ENCODE assay signal across 10 cellular contexts in the genomic region with DNA sequence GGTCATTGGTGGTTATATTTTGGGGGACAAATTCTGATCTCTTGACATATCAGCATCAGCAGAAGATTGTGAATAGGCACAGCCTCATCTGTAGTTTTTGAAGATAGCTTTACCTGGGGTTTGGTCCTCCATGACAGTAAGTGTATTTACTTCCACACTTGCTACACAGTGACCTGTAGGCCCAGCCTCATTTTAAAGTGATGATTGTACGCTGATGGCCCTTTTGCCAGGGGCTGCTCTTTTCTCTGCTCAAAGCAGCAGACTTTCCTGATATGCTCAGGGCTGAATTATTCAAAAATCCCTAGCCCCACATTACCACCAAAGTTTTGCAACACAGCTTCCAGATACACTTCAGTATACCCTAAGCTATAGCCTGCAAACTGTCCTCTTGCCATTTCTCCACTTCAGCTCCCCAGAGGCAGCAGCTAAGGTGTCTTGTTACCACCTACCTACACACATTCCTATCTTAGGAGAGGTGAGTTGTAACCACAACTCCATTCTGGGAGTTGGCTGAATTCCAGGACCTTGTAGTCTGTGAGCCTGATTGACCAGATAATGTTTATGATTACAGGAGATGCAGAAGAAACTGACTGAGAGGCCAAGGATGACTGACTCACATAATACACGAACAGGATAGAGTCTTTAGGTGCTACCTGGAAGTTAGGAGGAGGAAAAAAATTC. TPM values are rescaled to one million over a fixed set of nuclear protein-coding genes. Genes with fewer than 3 reads are reported as not detected.
DNase-seq lines count a peak whose midpoint lies in the region; ATAC-seq and TF ChIP-seq lines count a peak whose summit lies in the region.
"Had no signal": no experiment of that assay in that cellular context is flagged by ENCODE, and none has a peak within 500 bp of the region (broad histone marks: within the 10 kb centered on the region; RNA-seq: fewer than 3 reads in every experiment).

No MANE protein-coding gene starts in this region.

- TF ChIP-seq CTCF in MCF 10A (IDR thresholded peaks at IDR 0.05; ENCODE audit: unreplicated experiment) = no peak
- no peak for TF ChIP-seq CTCF in breast epithelium (IDR thresholded peaks at IDR 0.05)
- no peak for TF ChIP-seq CTCF in foreskin keratinocyte (conservative IDR thresholded peaks at IDR 0.05)

- ATAC-seq in foreskin keratinocyte = peak; percentile 99

- H3K9me3 Mint-ChIP-seq in MCF 10A (ENCODE audit: unreplicated experiment) = no peaks in the 10 kb centered on the region

- H3K36me3 ChIP-seq in breast epithelium = no peaks in the 10 kb centered on the region

- POLR2A ChIA-PET in MCF 10A (lab: Yijun Ruan, JAX) = interaction anchor here (0.6 to 2.5 kb wide), 4 partner anchors 11 to 387 kb away, joined by 3 to 8 read pairs (median 3); no protein-coding TSS in a partner anchor

- H3K4me3 ChIP-seq in breast epithelium = no peak overlapping the region

- intact Hi-C loops in MCF 10A (cut with micrococcal nuclease) = no loop called here
- intact Hi-C loops in breast epithelium (cut with DNase I; ENCODE audit: low total_unique reads) = no loop called here

- H3K27me3 Mint-ChIP-seq in MCF 10A (ENCODE audit: insufficient read depth, unreplicated experiment) = no peaks in the 10 kb centered on the region

- H3K27ac Mint-ChIP-seq in MCF 10A (ENCODE audit: low read depth, unreplicated experiment) = peak overlapping the region; percentile 23

- TF ChIP-seq POLR2A in breast epithelium (IDR thresholded peaks at IDR 0.05) = no peak

- DNase-seq in MCF 10A (ENCODE audit: unreplicated experiment) = peak; percentile 96
- DNase-seq in breast epithelium (ENCODE audit: low spot score in 2 of 2) = no peak
- DNase-seq in NCI-H226 = peak; percentile 48
- DNase-seq in foreskin keratinocyte = peak; percentile 97 to 98
- DNase-seq in ureter (ENCODE audit: low spot score) = peak; percentile 52
- no peak for DNase-seq in activated effector memory CD4-positive, alpha-beta T cell treated with anti-CD3 and anti-CD28 coated beads, Interleukin-2, amount 50 U/mL, for 16 hours
- no peak for DNase-seq in activated T-cell treated with anti-CD3 and anti-CD28 coated beads for 4 hours
- DNase-seq in activated gamma-delta T cell (lab: John Stamatoyannopoulos, UW) = no peak
- DNase-seq: activated CD8-positive, alpha-beta memory T cell treated with anti-CD3 and anti-CD28 coated beads, Interleukin-2, amount 50 U/mL, for 4 hours had no signal

- H3K4me1 ChIP-seq in breast epithelium (no peaks in the 10 kb centered on the region), foreskin keratinocyte (peaks cover 13% of the 10 kb centered on the region)

- CTCF ChIA-PET in MCF 10A (lab: Yijun Ruan, JAX) = interaction anchor here (0.5 to 7.7 kb wide), 9 partner anchors 13 to 1359 kb away, joined by 3 to 72 read pairs (median 7); no protein-coding TSS in a partner anchor

- no peaks in the 10 kb centered on the region for H3K9me3 ChIP-seq in breast epithelium

- no peak overlapping the region for H3K27ac ChIP-seq in breast epithelium
- H3K27ac ChIP-seq in foreskin keratinocyte = no peak overlapping the region

- H3K4me3 Mint-ChIP-seq in MCF 10A (ENCODE audit: unreplicated experiment) = no peak overlapping the region

- H3K36me3 Mint-ChIP-seq in MCF 10A (ENCODE audit: insufficient read depth, unreplicated experiment) = peaks cover 6% of the 10 kb centered on the region

- H3K27me3 ChIP-seq in breast epithelium (no peaks in the 10 kb centered on the region), foreskin keratinocyte (peaks cover 5% of the 10 kb centered on the region)

- peaks cover 24% of the 10 kb centered on the region for H3K4me1 Mint-ChIP-seq in MCF 10A (ENCODE audit: insufficient read depth, unreplicated experiment)

- no TSS peak for BruUV-seq in MCF 10A (replicated peaks; lab: Mats Ljungman, UMichigan)

RNA-seq across cellular contexts. Expression of a gene that starts 6.0 kb away (rescaled TPM):
- total RNA-seq in MCF 10A (2022) = not detected in 2 replicates
- under 1 TPM; 0.16 to 0.33 (median 0.29) TPM for total RNA-seq in breast epithelium
- not detected in 2 replicates for total RNA-seq in foreskin keratinocyte
- polyA plus RNA-seq in foreskin keratinocyte = not detected in 2 replicates
- total RNA-seq in ureter = not detected
- total RNA-seq: endothelial cell of umbilical vein had no signal
- polyA plus RNA-seq: endothelial cell of umbilical vein had no signal

RNA-seq across cellular contexts. Expression of a gene that starts 56.9 kb away (rescaled TPM):
- total RNA-seq in MCF 10A (2022) (120 and 140 TPM in 2 replicates), breast epithelium (100 to 1,000 TPM; 119 to 168 (median 165) TPM), foreskin keratinocyte (48.8 and 57.5 TPM in 2 replicates), ureter (76.1 TPM)
- 42.0 and 44.6 TPM in 2 replicates for polyA plus RNA-seq in foreskin keratinocyte

Comparison
In these comparisons a context has a peak if more than half of its experiments do, and no peak if none do; other contexts are left out.
1. DNase-seq: peak in MCF 10A (single experiment), NCI-H226 (single experiment), foreskin keratinocyte (2 of 2) and ureter (single experiment); none in breast epithelium (0 of 2), activated effector memory CD4-positive, alpha-beta T cell treated with anti-CD3 and anti-CD28 coated beads, Interleukin-2, amount 50 U/mL, for 16 hours (single experiment), activated T-cell treated with anti-CD3 and anti-CD28 coated beads for 4 hours (single experiment) and activated gamma-delta T cell (single experiment).